17 cellular contexts compared by ENCODE assay signal in the genomic region with DNA sequence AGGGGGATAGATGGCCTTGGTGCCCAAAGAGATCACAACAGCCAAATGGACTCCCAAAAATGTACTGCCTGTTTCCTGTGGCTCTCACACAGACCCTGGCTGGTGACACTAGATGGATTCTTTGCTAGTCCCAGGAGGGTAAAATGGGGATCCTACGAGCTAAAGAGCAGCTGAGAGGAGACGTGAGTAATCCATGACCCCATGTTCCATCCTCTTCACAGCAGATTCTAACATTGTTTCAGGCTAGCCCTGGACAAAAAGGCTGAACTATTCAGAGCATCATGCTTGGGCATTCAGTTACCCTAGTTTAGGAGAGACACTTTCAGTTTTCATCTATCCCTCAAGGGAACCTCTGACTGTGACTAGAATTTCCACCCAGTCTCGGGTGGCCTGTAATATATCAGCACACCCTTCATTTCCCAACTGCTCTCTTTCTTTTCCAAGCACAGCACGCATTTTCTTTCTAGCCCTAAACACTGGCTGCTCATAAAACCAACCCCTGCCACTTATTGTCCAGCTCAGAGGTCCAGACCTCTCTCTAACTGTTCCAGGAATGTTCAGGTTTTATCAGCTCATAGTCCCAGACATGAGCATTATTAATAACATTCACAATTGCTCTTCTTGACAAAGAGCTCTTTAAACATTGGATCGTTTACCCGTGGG. TPM values are rescaled to one million over a fixed set of nuclear protein-coding genes. Genes with fewer than 3 reads are reported as not detected.
"Had no signal": no experiment of that assay in that cellular context is flagged by ENCODE, and none has a peak within 500 bp of the region (broad histone marks: within the 10 kb centered on the region; RNA-seq: fewer than 3 reads in every experiment).

No MANE protein-coding gene starts in this region.

- H3K4me1 ChIP-seq: tibial nerve had no signal

- H3K4me3 Mint-ChIP-seq: activated CD8-positive, alpha-beta T cell treated with anti-CD3 and anti-CD28 coated beads for 36 hours; activated T-cell treated with anti-CD3 and anti-CD28 coated beads, Interleukin-2, amount 50 U/mL, for 4 hours; central memory CD8-positive, alpha-beta T cell; nephron; stimulated activated effector memory CD8-positive, alpha-beta T cell treated with anti-CD3 and anti-CD28 coated beads, Interleukin-12 subunit alpha, Interleukin-12 subunit beta, amount 100 ng/mL, for 72 hours; T-helper 1 cell treated with Interleukin-12 subunit alpha and Interleukin-12 subunit beta and Interleukin-4 antibody, amounts not matched to agents 30 μg/mL and 1 μg/mL, for 36 hours had no signal

- H3K36me3 Mint-ChIP-seq: activated naive CD4-positive, alpha-beta T cell treated with anti-CD3 and anti-CD28 coated beads, Interleukin-2, amount 50 U/mL, for 72 hours; stimulated activated effector memory CD8-positive, alpha-beta T cell treated with anti-CD3 and anti-CD28 coated beads, Interleukin-12 subunit alpha, Interleukin-12 subunit beta, amount 100 ng/mL, for 72 hours had no signal

- H3K27me3 ChIP-seq: tibial nerve had no signal

- H3K27ac ChIP-seq: tibial nerve had no signal

- DNase-seq: activated CD4-positive, alpha-beta T cell treated with anti-CD3 and anti-CD28 coated beads for 4 hours; activated CD8-positive, alpha-beta T cell treated with anti-CD3 and anti-CD28 coated beads for 36 hours; activated effector memory CD4-positive, alpha-beta T cell treated with anti-CD3 and anti-CD28 coated beads, Interleukin-2, amount 50 U/mL, for 16 hours; activated T-cell treated with anti-CD3 and anti-CD28 coated beads, Interleukin-2, amount 50 U/mL, for 4 hours; amniotic stem cell; hippocampal formation; kidney; mesenchymal stem cell had no signal

- FAIRE-seq: kidney had no signal

- H3K27ac Mint-ChIP-seq: activated CD8-positive, alpha-beta T cell treated with anti-CD3 and anti-CD28 coated beads for 36 hours; activated naive CD4-positive, alpha-beta T cell treated with anti-CD3 and anti-CD28 coated beads, Interleukin-2, amount 50 U/mL, for 72 hours; stimulated activated effector memory CD8-positive, alpha-beta T cell treated with anti-CD3 and anti-CD28 coated beads, Interleukin-12 subunit alpha, Interleukin-12 subunit beta, amount 100 ng/mL, for 72 hours; T-helper 1 cell treated with Interleukin-12 subunit alpha and Interleukin-12 subunit beta and Interleukin-4 antibody, amounts not matched to agents 30 μg/mL and 1 μg/mL, for 36 hours had no signal

- H3K9me3 Mint-ChIP-seq: activated CD8-positive, alpha-beta T cell treated with anti-CD3 and anti-CD28 coated beads for 36 hours; central memory CD8-positive, alpha-beta T cell; stimulated activated effector memory CD8-positive, alpha-beta T cell treated with anti-CD3 and anti-CD28 coated beads, Interleukin-12 subunit alpha, Interleukin-12 subunit beta, amount 100 ng/mL, for 72 hours; T-helper 1 cell treated with Interleukin-12 subunit alpha and Interleukin-12 subunit beta and Interleukin-4 antibody, amounts not matched to agents 30 μg/mL and 1 μg/mL, for 36 hours had no signal

- H3K4me1 Mint-ChIP-seq: central memory CD8-positive, alpha-beta T cell; stimulated activated effector memory CD8-positive, alpha-beta T cell treated with anti-CD3 and anti-CD28 coated beads, Interleukin-12 subunit alpha, Interleukin-12 subunit beta, amount 100 ng/mL, for 72 hours had no signal

- ATAC-seq: activated CD8-positive, alpha-beta T cell treated with anti-CD3 and anti-CD28 coated beads for 36 hours; activated naive CD4-positive, alpha-beta T cell treated with anti-CD3 and anti-CD28 coated beads, Interleukin-2, amount 50 U/mL, for 72 hours; activated T-cell treated with anti-CD3 and anti-CD28 coated beads, Interleukin-2, amount 50 U/mL, for 4 hours; esophagus mucosa; stimulated activated effector memory CD8-positive, alpha-beta T cell treated with anti-CD3 and anti-CD28 coated beads, Interleukin-12 subunit alpha, Interleukin-12 subunit beta, amount 100 ng/mL, for 72 hours had no signal

- H3K4me3 ChIP-seq: coronary artery, tibial nerve had no signal

- H3K36me3 ChIP-seq: tibial nerve had no signal

RNA-seq across cellular contexts. Expression of gene SLC22A1, which starts 48.5 kb away (rescaled TPM):
- total RNA-seq: glomerular endothelial cell had no signal
